16 cellular contexts compared by ENCODE assay signal in the genomic region with DNA sequence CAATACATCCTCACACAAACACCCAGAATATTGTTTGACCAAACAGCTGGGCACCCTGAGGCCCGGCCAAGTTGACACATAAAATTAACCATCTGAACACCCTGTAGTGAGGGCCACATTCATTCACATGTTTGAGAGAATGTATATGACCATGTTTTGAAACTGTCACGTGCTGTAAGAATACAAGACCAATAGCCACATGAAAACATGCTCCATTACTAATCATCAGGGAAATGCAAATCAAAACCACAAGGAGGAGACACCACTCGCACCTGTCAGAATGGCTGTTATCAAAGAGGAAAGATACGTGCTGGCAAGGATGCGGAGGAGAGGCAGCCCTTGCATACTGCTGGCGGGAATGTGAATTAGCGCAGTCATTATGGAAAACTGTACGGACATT.
A peak's percentile ranks its signal among the peaks of the same experiment; 100 is the strongest.
DNase-seq lines count a peak whose midpoint lies in the region; ATAC-seq and TF ChIP-seq lines count a peak whose summit lies in the region.
"Had no signal": no experiment of that assay in that cellular context is flagged by ENCODE, and none has a peak within 500 bp of the region (broad histone marks: within the 10 kb centered on the region; RNA-seq: fewer than 3 reads in every experiment).

No MANE protein-coding gene starts in this region.

- peak; percentile 76 for ATAC-seq in GM19351 (IDR thresholded peaks at IDR 0.05; ENCODE audit: unreplicated experiment)
- peak; percentile 51 for ATAC-seq in HG03280 (IDR thresholded peaks at IDR 0.05; ENCODE audit: unreplicated experiment)
- no peak for ATAC-seq in GM19397 (IDR thresholded peaks at IDR 0.05; ENCODE audit: unreplicated experiment)

- DNase-seq in SW480 (ENCODE audit: low spot score): peak; percentile 36
- DNase-seq in retinal pigment epithelial cell (ENCODE audit: low read depth): no peak
- DNase-seq in stimulated activated CD4-positive, alpha-beta T cell treated with anti-CD3 and anti-CD28 coated beads, Interleukin-2, amount 100 ng/mL, for 24 hours: no peak
- no peak for DNase-seq in SHP77 (lab: John Stamatoyannopoulos, UW)
- DNase-seq: BE2C; CD8-positive, alpha-beta memory T cell; DND-41; GF-D8; IMR-90; NCI-H446 treated with DMSO at 0.1 percent for 48 hours; NCI-H82; Peyer's patch; SHP77 treated with DMSO at 0.1 percent for 48 hours had no signal

- TF ChIP-seq CTCF in retinal pigment epithelial cell (conservative IDR thresholded peaks at IDR 0.05; ENCODE audit: low read depth, low read length): peak; percentile 7

- H3K4me3 ChIP-seq in retinal pigment epithelial cell (ENCODE audit: low read length): no peak overlapping the region
- H3K4me3 ChIP-seq: Peyer's patch had no signal
